29 cellular contexts compared by ENCODE assay signal in the genomic region with DNA sequence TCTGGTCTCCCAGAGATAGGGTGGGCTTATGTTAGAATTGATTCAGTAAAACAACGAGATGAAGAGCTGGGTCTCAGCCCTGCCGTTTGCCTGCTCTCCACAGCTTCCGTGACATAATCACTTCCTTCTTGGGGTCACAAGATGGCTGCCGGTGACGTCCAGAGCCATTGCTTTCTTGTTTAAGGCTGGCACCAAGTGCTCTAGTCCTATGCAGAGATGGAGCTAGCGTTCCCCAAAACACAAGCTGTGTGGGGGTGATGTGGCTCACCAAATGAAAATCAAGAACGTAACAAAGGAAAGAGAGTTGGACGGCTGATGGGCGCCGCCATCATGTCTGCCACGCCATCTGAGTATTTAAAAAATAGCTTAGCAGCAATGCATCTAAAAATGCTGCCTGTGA.
"Had no signal": no experiment of that assay in that cellular context is flagged by ENCODE, and none has a peak within 500 bp of the region (broad histone marks: within the 10 kb centered on the region; RNA-seq: fewer than 3 reads in every experiment).

No MANE protein-coding gene starts in this region.

- DNase-seq: dermis blood vessel endothelial cell; effector CD4-positive, alpha-beta T cell; endodermal cell; erythroblast; foreskin keratinocyte; immature natural killer cell; kidney; left cardiac atrium; left ventricle myocardium inferior; lower lobe of right lung; midbrain; nucleus accumbens; pancreas; spleen; stimulated activated CD4-positive, alpha-beta T cell treated with anti-CD3 and anti-CD28 coated beads, Interleukin-15, amount 100 ng/mL, for 24 hours; stimulated activated CD4-positive, alpha-beta T cell treated with anti-CD3 and anti-CD28 coated beads, Interleukin-1b, Interleukin-23, amount 100 ng/mL, for 48 hours; stimulated activated CD4-positive, alpha-beta T cell treated with anti-CD3 and anti-CD28 coated beads, Interleukin-4, amount 100 ng/mL, for 4 hours; stimulated activated naive CD4-positive, alpha-beta T cell treated with Interleukin-2 at 50 U/mL for 16 hours; tibial artery; upper lobe of left lung; uterus had no signal

- H3K9me3 Mint-ChIP-seq: endodermal cell; immature natural killer cell; memory B cell; natural killer cell treated with Interleukin-12 subunit alpha and Interleukin-12 subunit beta and Interleukin-15 and Interleukin-18, amount 100 ng/mL, for 72 hours; neural progenitor cell had no signal

- H3K4me3 Mint-ChIP-seq: endodermal cell, immature natural killer cell, memory B cell, neural progenitor cell had no signal

- H3K4me1 ChIP-seq: foreskin keratinocyte, lower lobe of right lung, neural progenitor cell, pancreas, spleen, suprapubic skin, tibial artery, upper lobe of left lung, uterus had no signal

- H3K36me3 Mint-ChIP-seq: natural killer cell treated with Interleukin-12 subunit alpha and Interleukin-12 subunit beta and Interleukin-15 and Interleukin-18, amount 100 ng/mL, for 72 hours; neural progenitor cell had no signal

- H3K9ac ChIP-seq: neural progenitor cell had no signal

- ATAC-seq: foreskin keratinocyte, left cardiac atrium, lower lobe of right lung, pancreas, sciatic nerve had no signal

- H3K9me3 ChIP-seq: left ventricle myocardium inferior, lower lobe of right lung, pancreas, spleen, suprapubic skin, tibial artery, upper lobe of left lung, uterus had no signal

- H2AFZ ChIP-seq: neural progenitor cell had no signal

- FAIRE-seq: colon, endothelial cell of umbilical vein, kidney, pancreas had no signal

- H3K27ac Mint-ChIP-seq: endodermal cell, memory B cell, neural progenitor cell, progenitor cell of endocrine pancreas had no signal

- H3K4me2 ChIP-seq: neural progenitor cell had no signal

- H3K27me3 Mint-ChIP-seq: memory B cell; natural killer cell treated with Interleukin-12 subunit alpha and Interleukin-12 subunit beta and Interleukin-15 and Interleukin-18, amount 100 ng/mL, for 72 hours had no signal

- H3K27me3 ChIP-seq: foreskin keratinocyte, neural progenitor cell, pancreas, spleen, suprapubic skin, tibial artery, upper lobe of left lung, uterus had no signal

- H3K27ac ChIP-seq: foreskin keratinocyte, left ventricle myocardium inferior, lower lobe of right lung, neural progenitor cell, pancreas, spleen, suprapubic skin, tibial artery, upper lobe of left lung, uterus had no signal

- H3K36me3 ChIP-seq: left ventricle myocardium inferior, lower lobe of right lung, neural progenitor cell, pancreas, suprapubic skin, tibial artery, upper lobe of left lung, uterus had no signal

- H3K4me3 ChIP-seq: left ventricle myocardium inferior, lower lobe of right lung, neural progenitor cell, pancreas, spleen, suprapubic skin, tibial artery, upper lobe of left lung, uterus had no signal
